In genomic region chr15:29681946-29682345, GRCh38 we compare ENCODE assay signal across 28 cellular contexts.
"Had no signal": no experiment of that assay in that cellular context is flagged by ENCODE, and none has a peak within 500 bp of the region (broad histone marks: within the 10 kb centered on the region; RNA-seq: fewer than 3 reads in every experiment).

No MANE protein-coding gene starts in this region.

- H3K36me3 ChIP-seq: heart right ventricle, left lung, lower lobe of right lung, neutrophil, right atrium auricular region, right lobe of liver, suprapubic skin, tibial nerve, uterus had no signal

- H3K27ac Mint-ChIP-seq: mesothelial cell of epicardium; naive thymus-derived CD4-positive, alpha-beta T cell; natural killer cell treated with Interleukin-12 subunit alpha and Interleukin-12 subunit beta and Interleukin-15 and Interleukin-18, amount 100 ng/mL, for 72 hours; stimulated activated naive CD8-positive, alpha-beta T cell treated with anti-CD3 and anti-CD28 coated beads, Interleukin-15, Interleukin-2, amounts not matched to agents 100 ng/mL and 50 ng/mL, for 24 hours; type B pancreatic cell had no signal

- H3K27me3 ChIP-seq: hepatocyte, left lung, right atrium auricular region, right lobe of liver, suprapubic skin, tibial nerve, uterus had no signal

- H3K4me1 ChIP-seq: heart right ventricle, left lung, lower lobe of right lung, parathyroid adenoma, psoas muscle, right atrium auricular region, uterus had no signal

- H3K27ac ChIP-seq: heart right ventricle, hepatocyte, left lung, lower lobe of right lung, neutrophil, parathyroid adenoma, psoas muscle, right atrium auricular region, right lobe of liver, skin epidermis, suprapubic skin, tibial nerve, uterus had no signal

- H3K4me3 Mint-ChIP-seq: mesothelial cell of epicardium; naive thymus-derived CD4-positive, alpha-beta T cell; natural killer cell treated with Interleukin-12 subunit alpha and Interleukin-12 subunit beta and Interleukin-15 and Interleukin-18, amount 100 ng/mL, for 72 hours; stimulated activated naive CD8-positive, alpha-beta T cell treated with anti-CD3 and anti-CD28 coated beads, Interleukin-15, Interleukin-2, amounts not matched to agents 100 ng/mL and 50 ng/mL, for 24 hours; type B pancreatic cell had no signal

- H3K4me3 ChIP-seq: heart right ventricle, hepatocyte, left lung, lower lobe of right lung, psoas muscle, right atrium auricular region, right lobe of liver, skin epidermis, suprapubic skin, tibial nerve, uterus had no signal

- DNase-seq: heart right ventricle; kidney; left colon; left lung; lower lobe of right lung; mammary epithelial cell; mesenchymal stem cell; naive thymus-derived CD4-positive, alpha-beta T cell; occipital lobe; psoas muscle; right lobe of liver; stimulated activated CD4-positive, alpha-beta T cell treated with anti-CD3 and anti-CD28 coated beads, Interleukin-12 subunit alpha, Interleukin-12 subunit beta, amount 100 ng/mL, for 4 hours; stimulated activated CD4-positive, alpha-beta T cell treated with anti-CD3 and anti-CD28 coated beads, Interleukin-15, amount 100 ng/mL, for 24 hours; stimulated activated CD4-positive, alpha-beta T cell treated with anti-CD3 and anti-CD28 coated beads, Interleukin-2, amount 100 ng/mL, for 24 hours; stimulated activated CD4-positive, alpha-beta T cell treated with anti-CD3 and anti-CD28 coated beads, Interleukin-4, amount 100 ng/mL, for 1 hour; stimulated activated naive CD4-positive, alpha-beta T cell; uterus had no signal

- H3K9me3 ChIP-seq: heart right ventricle, left lung, lower lobe of right lung, neutrophil, psoas muscle, right atrium auricular region, right lobe of liver, suprapubic skin, tibial nerve, uterus had no signal

- H3K9me3 Mint-ChIP-seq: natural killer cell treated with Interleukin-12 subunit alpha and Interleukin-12 subunit beta and Interleukin-15 and Interleukin-18, amount 100 ng/mL, for 72 hours; stimulated activated naive CD8-positive, alpha-beta T cell treated with anti-CD3 and anti-CD28 coated beads, Interleukin-15, Interleukin-2, amounts not matched to agents 100 ng/mL and 50 ng/mL, for 24 hours; type B pancreatic cell had no signal

- H3K4me1 Mint-ChIP-seq: naive thymus-derived CD4-positive, alpha-beta T cell had no signal

- H3K36me3 Mint-ChIP-seq: mesothelial cell of epicardium; naive thymus-derived CD4-positive, alpha-beta T cell; natural killer cell treated with Interleukin-12 subunit alpha and Interleukin-12 subunit beta and Interleukin-15 and Interleukin-18, amount 100 ng/mL, for 72 hours; type B pancreatic cell had no signal
